ENCODE assay signal across 26 cellular contexts in the genomic region with DNA sequence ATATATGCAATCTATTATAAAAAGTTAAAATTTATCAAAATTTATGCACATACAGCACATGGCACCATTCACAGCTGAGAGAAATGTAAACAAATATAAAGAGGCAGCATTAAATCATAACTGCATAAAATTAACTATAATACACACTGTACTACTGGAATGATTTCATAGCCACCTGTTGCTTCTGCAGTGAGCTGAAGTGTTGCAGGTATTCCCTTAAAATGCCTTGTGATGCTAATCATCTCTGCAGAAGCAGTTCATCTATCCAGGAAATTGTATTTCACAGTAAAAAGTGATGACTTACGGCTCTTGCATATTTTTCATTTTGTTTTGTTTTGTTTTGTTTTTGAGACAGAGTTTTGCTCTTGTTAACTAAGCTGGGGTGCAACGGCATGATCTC.
"Had no signal": no experiment of that assay in that cellular context is flagged by ENCODE, and none has a peak within 500 bp of the region (broad histone marks: within the 10 kb centered on the region; RNA-seq: fewer than 3 reads in every experiment).

No MANE protein-coding gene starts in this region.

- H3K4me3 ChIP-seq: colonic mucosa, coronary artery, dorsolateral prefrontal cortex, esophagus muscularis mucosa, esophagus squamous epithelium, gastrocnemius medialis, gastroesophageal sphincter, heart left ventricle, heart right ventricle, hepatocyte had no signal

- H3K4me1 ChIP-seq: colonic mucosa, esophagus muscularis mucosa, gastrocnemius medialis, gastroesophageal sphincter, heart left ventricle, heart right ventricle had no signal

- H3K27ac ChIP-seq: colonic mucosa, coronary artery, dorsolateral prefrontal cortex, epithelial cell of prostate, esophagus muscularis mucosa, esophagus squamous epithelium, foreskin keratinocyte, gastrocnemius medialis, gastroesophageal sphincter, heart left ventricle, heart right ventricle, hepatocyte had no signal

- H3K9me3 ChIP-seq: colonic mucosa, esophagus muscularis mucosa, esophagus squamous epithelium, gastrocnemius medialis, gastroesophageal sphincter, heart left ventricle, heart right ventricle had no signal

- H3K27me3 Mint-ChIP-seq: dendritic cell treated with granulocyte-macrophage colony-stimulating factor and Interleukin-4, amounts not matched to agents 40 ng/mL and 50 ng/mL, for 4 days had no signal

- H3K4me3 Mint-ChIP-seq: dendritic cell treated with granulocyte-macrophage colony-stimulating factor and Interleukin-4, amounts not matched to agents 40 ng/mL and 50 ng/mL, for 4 days; effector memory CD8-positive, alpha-beta T cell; endodermal cell had no signal

- H3K27ac Mint-ChIP-seq: dendritic cell treated with granulocyte-macrophage colony-stimulating factor and Interleukin-4, amounts not matched to agents 40 ng/mL and 50 ng/mL, for 4 days; effector memory CD8-positive, alpha-beta T cell; endodermal cell had no signal

- DNase-seq: colonic mucosa; cortex of kidney; dermis blood vessel endothelial cell; dorsolateral prefrontal cortex; effector CD4-positive, alpha-beta T cell; effector CD8-positive, alpha-beta T cell; effector memory CD4-positive, alpha-beta T cell; effector memory CD8-positive, alpha-beta T cell; endodermal cell; erythroblast; esophagus squamous epithelium; foreskin fibroblast; foreskin keratinocyte; foreskin melanocyte; gastrocnemius medialis; glutamatergic neuron; head of caudate nucleus; heart left ventricle; heart right ventricle; hippocampal formation had no signal

- H3K36me3 ChIP-seq: colonic mucosa, esophagus muscularis mucosa, esophagus squamous epithelium, gastrocnemius medialis, gastroesophageal sphincter, heart left ventricle, heart right ventricle had no signal

- H3K9me3 Mint-ChIP-seq: dendritic cell treated with granulocyte-macrophage colony-stimulating factor and Interleukin-4, amounts not matched to agents 40 ng/mL and 50 ng/mL, for 4 days; effector memory CD8-positive, alpha-beta T cell; endodermal cell had no signal
